ENCODE assay signal across 9 cellular contexts in the genomic region with DNA sequence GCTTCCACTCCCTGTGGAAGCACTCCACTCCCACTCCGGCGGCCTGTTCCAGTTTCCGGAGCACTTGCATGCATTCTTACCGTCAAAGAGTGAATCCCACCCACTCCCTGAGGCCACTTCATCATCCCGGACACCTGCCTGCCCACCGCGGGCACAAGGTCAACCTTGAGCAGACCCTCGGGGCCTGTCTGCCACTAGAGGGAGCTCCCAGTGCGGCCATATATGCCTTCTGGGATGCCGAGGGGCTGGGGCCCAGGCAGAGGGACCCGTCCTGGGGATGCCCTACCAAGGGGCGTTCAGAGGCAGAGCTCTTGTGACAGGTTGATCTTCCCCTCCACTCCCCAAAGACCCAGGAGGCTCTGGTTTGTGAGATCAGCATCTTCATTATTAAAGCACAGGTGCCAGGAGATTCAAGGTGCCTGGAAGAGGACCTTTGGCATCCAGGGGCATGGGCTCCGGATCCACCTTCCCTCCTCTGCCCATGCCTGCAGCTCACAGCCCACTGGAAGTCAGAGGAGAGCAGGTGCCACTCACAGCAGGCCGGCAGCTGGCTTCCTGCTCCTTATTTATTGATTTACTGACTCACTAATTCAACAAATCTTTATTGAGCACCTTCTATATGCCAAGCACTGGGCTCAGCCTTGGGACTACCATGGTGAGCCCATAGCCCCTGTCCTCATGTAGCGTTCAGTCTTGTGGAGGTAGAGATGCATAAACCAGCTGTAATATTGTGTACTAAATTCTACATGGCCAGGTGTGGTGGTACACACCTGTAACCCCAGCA. TPM values are rescaled to one million over a fixed set of nuclear protein-coding genes. Genes with fewer than 3 reads are reported as not detected.
DNase-seq lines count a peak whose midpoint lies in the region; ATAC-seq and TF ChIP-seq lines count a peak whose summit lies in the region.
"Had no signal": no experiment of that assay in that cellular context is flagged by ENCODE, and none has a peak within 500 bp of the region (broad histone marks: within the 10 kb centered on the region; RNA-seq: fewer than 3 reads in every experiment).

No MANE protein-coding gene starts in this region.

- peak; percentile 70 for TF ChIP-seq CTCF in GM10248 (IDR thresholded peaks at IDR 0.05; ENCODE audit: control extremely low read depth, extremely low read depth, low read depth, missing control alignments)
- peak; percentile 77 for TF ChIP-seq CTCF in kidney epithelial cell (IDR thresholded peaks at IDR 0.05; ENCODE audit: insufficient read depth, low read length, poor library complexity, severe bottlenecking)

- no peak overlapping the region for H3K4me3 ChIP-seq in kidney epithelial cell (ENCODE audit: low read depth, low read length)

- ATAC-seq in stimulated activated naive CD8-positive, alpha-beta T cell treated with anti-CD3 and anti-CD28 coated beads, Interleukin-15, amount 100 ng/mL, for 72 hours: peak; percentile 55
- ATAC-seq in HG02623 (IDR thresholded peaks at IDR 0.05; ENCODE audit: unreplicated experiment) (no peak), GM18861 (IDR thresholded peaks at IDR 0.05; ENCODE audit: unreplicated experiment) (no peak), GM21717 (IDR thresholded peaks at IDR 0.05; ENCODE audit: unreplicated experiment) (no peak)

- no peaks in the 10 kb centered on the region for H3K36me3 ChIP-seq in kidney epithelial cell (ENCODE audit: control insufficient read depth, insufficient read depth, low read length)

- intact Hi-C loops in activated T-helper 2 cell treated with anti-CD3 and anti-CD28 coated beads, Interferon-gamma antibody, Interleukin-2, Interleukin-4, amounts not matched to agents 10 μg/mL and 5 μg/mL and 100 μg/mL, durations not matched to agents 14 hours and 24 hours and 36 hours (cut with micrococcal nuclease): no loop called here

- H3K4me1 Mint-ChIP-seq in activated T-helper 2 cell treated with anti-CD3 and anti-CD28 coated beads, Interferon-gamma antibody, Interleukin-2, Interleukin-4, amounts not matched to agents 10 μg/mL and 5 μg/mL and 100 μg/mL, durations not matched to agents 14 hours and 24 hours and 36 hours (ENCODE audit: low read depth): peaks cover 2% of the 10 kb centered on the region
- peaks cover 10% of the 10 kb centered on the region for H3K4me1 Mint-ChIP-seq in stimulated activated naive CD8-positive, alpha-beta T cell treated with anti-CD3 and anti-CD28 coated beads, Interleukin-15, amount 100 ng/mL, for 72 hours

- no peaks in the 10 kb centered on the region for H3K27me3 Mint-ChIP-seq in activated T-helper 2 cell treated with anti-CD3 and anti-CD28 coated beads, Interferon-gamma antibody, Interleukin-2, Interleukin-4, amounts not matched to agents 10 μg/mL and 5 μg/mL and 100 μg/mL, durations not matched to agents 14 hours and 24 hours and 36 hours (ENCODE audit: low read depth)
- no peaks in the 10 kb centered on the region for H3K27me3 Mint-ChIP-seq in stimulated activated naive CD8-positive, alpha-beta T cell treated with anti-CD3 and anti-CD28 coated beads, Interleukin-15, amount 100 ng/mL, for 72 hours

- H3K9me3 Mint-ChIP-seq in activated T-helper 2 cell treated with anti-CD3 and anti-CD28 coated beads, Interferon-gamma antibody, Interleukin-2, Interleukin-4, amounts not matched to agents 10 μg/mL and 5 μg/mL and 100 μg/mL, durations not matched to agents 14 hours and 24 hours and 36 hours: no peaks in the 10 kb centered on the region
- H3K9me3 Mint-ChIP-seq in stimulated activated naive CD8-positive, alpha-beta T cell treated with anti-CD3 and anti-CD28 coated beads, Interleukin-15, amount 100 ng/mL, for 72 hours: no peaks in the 10 kb centered on the region
- H3K9me3 Mint-ChIP-seq: IgD-negative memory B cell had no signal

- H3K27ac Mint-ChIP-seq in activated T-helper 2 cell treated with anti-CD3 and anti-CD28 coated beads, Interferon-gamma antibody, Interleukin-2, Interleukin-4, amounts not matched to agents 10 μg/mL and 5 μg/mL and 100 μg/mL, durations not matched to agents 14 hours and 24 hours and 36 hours: no peak overlapping the region
- no peak overlapping the region for H3K27ac Mint-ChIP-seq in stimulated activated naive CD8-positive, alpha-beta T cell treated with anti-CD3 and anti-CD28 coated beads, Interleukin-15, amount 100 ng/mL, for 72 hours
- H3K27ac Mint-ChIP-seq: IgD-negative memory B cell had no signal

- peaks cover 22% of the 10 kb centered on the region for H3K27me3 ChIP-seq in kidney epithelial cell (ENCODE audit: control insufficient read depth, insufficient read depth, low read length)

- POLR2A ChIA-PET in GM10248 (lab: Yijun Ruan, JAX): interaction anchor here (0.5 kb wide), 1 partner anchor 44 kb away, joined by 3 read pairs; no protein-coding TSS in a partner anchor

- CTCF ChIA-PET in GM10248 (lab: Yijun Ruan, JAX): interaction anchor here (0.8 to 3.1 kb wide), 13 partner anchors 8 to 325 kb away, joined by 3 to 19 read pairs (median 5); no protein-coding TSS in a partner anchor

- H3K36me3 Mint-ChIP-seq in activated T-helper 2 cell treated with anti-CD3 and anti-CD28 coated beads, Interferon-gamma antibody, Interleukin-2, Interleukin-4, amounts not matched to agents 10 μg/mL and 5 μg/mL and 100 μg/mL, durations not matched to agents 14 hours and 24 hours and 36 hours (ENCODE audit: low read depth): no peaks in the 10 kb centered on the region
- H3K36me3 Mint-ChIP-seq: IgD-negative memory B cell had no signal

- no peak overlapping the region for H3K4me3 Mint-ChIP-seq in activated T-helper 2 cell treated with anti-CD3 and anti-CD28 coated beads, Interferon-gamma antibody, Interleukin-2, Interleukin-4, amounts not matched to agents 10 μg/mL and 5 μg/mL and 100 μg/mL, durations not matched to agents 14 hours and 24 hours and 36 hours (ENCODE audit: low read depth)
- H3K4me3 Mint-ChIP-seq in stimulated activated naive CD8-positive, alpha-beta T cell treated with anti-CD3 and anti-CD28 coated beads, Interleukin-15, amount 100 ng/mL, for 72 hours: no peak overlapping the region

- DNase-seq in GM10248 (ENCODE audit: extremely low spot score): peak; percentile 78
- DNase-seq in NCI-H69 (lab: John Stamatoyannopoulos, UW): peak; percentile 57
- peak; percentile 11 for DNase-seq in activated T-helper 2 cell treated with anti-CD3 and anti-CD28 coated beads, Interferon-gamma antibody, Interleukin-2, Interleukin-4, amounts not matched to agents 10 μg/mL and 5 μg/mL and 100 μg/mL, durations not matched to agents 14 hours and 24 hours and 36 hours (ENCODE audit: low spot score)
- no peak for DNase-seq in kidney epithelial cell (ENCODE audit: low read depth)
- peak; percentile 41 to 56 for DNase-seq in stimulated activated naive CD8-positive, alpha-beta T cell treated with anti-CD3 and anti-CD28 coated beads, Interleukin-15, amount 100 ng/mL, for 72 hours

RNA-seq across cellular contexts. Expression of gene UBIAD1, which starts 47.3 kb away (rescaled TPM):
- total RNA-seq in activated T-helper 2 cell treated with anti-CD3 and anti-CD28 coated beads, Interferon-gamma antibody, Interleukin-2, Interleukin-4, amounts not matched to agents 10 μg/mL and 5 μg/mL and 100 μg/mL, durations not matched to agents 14 hours and 24 hours and 36 hours: 22.7 and 25.1 TPM in 2 replicates
- 10.9 and 16.0 TPM in 2 replicates for total RNA-seq in kidney epithelial cell

RNA-seq across cellular contexts. Expression of gene MTOR, which starts 58.0 kb away (rescaled TPM):
- total RNA-seq in activated T-helper 2 cell treated with anti-CD3 and anti-CD28 coated beads, Interferon-gamma antibody, Interleukin-2, Interleukin-4, amounts not matched to agents 10 μg/mL and 5 μg/mL and 100 μg/mL, durations not matched to agents 14 hours and 24 hours and 36 hours: 43.3 and 44.5 TPM in 2 replicates
- total RNA-seq in kidney epithelial cell: 41.3 and 48.1 TPM in 2 replicates
